8 cellular contexts compared by ENCODE assay signal in genomic region chr10:44300666-44301649, GRCh38.
A peak's percentile ranks its signal among the peaks of the same experiment; 100 is the strongest.
DNase-seq lines count a peak whose midpoint lies in the region; ATAC-seq, FAIRE-seq and TF ChIP-seq lines count a peak whose summit lies in the region.

No MANE protein-coding gene starts in this region.

- H3K27me3 ChIP-seq in K562 (ENCODE audit: control insufficient read depth in 2 of 2, insufficient read depth in 2 of 2, low read length in 2 of 2), result peaks cover 0 to 9% of the 10 kb centered on the region in 2 experiments; a peak in 1 of 5 replicates

- ATAC-seq in GM19468 (IDR thresholded peaks at IDR 0.05; ENCODE audit: extremely low read depth, unreplicated experiment) (peak; percentile 37), HG03558 (IDR thresholded peaks at IDR 0.05; ENCODE audit: extremely low read depth, unreplicated experiment) (peak; percentile 52), K562 (no peak), mucosa of descending colon (no peak)

- H3K9me1 ChIP-seq in K562 (ENCODE audit: control insufficient read depth, insufficient read depth, low read length), result no peaks in the 10 kb centered on the region

- H3K79me2 ChIP-seq in K562 (ENCODE audit: control insufficient read depth, insufficient read depth, low read length), result no peaks in the 10 kb centered on the region

- H3K9me3 ChIP-seq in K562 (replicated peaks; ENCODE audit: control insufficient read depth, insufficient read depth, low read depth, low read length) (no peaks in the 10 kb centered on the region), mucosa of descending colon (no peaks in the 10 kb centered on the region)

- 0% methylated on average over 7 of the region's 7 CpGs for WGBS in K562 (ENCODE audit: insufficient coverage, low coverage, missing lambda C conversion rate)

- no peak for FAIRE-seq in K562 (lab: Jason Lieb, UNC)

- TF ChIP-seq EP300 in K562 (IDR thresholded peaks at IDR 0.05; ENCODE audit: low read length), result no peak

- no TSS peak for BruUV-seq in K562 (replicated peaks; lab: Mats Ljungman, UMichigan)

- peak; percentile 64 for DNase-seq in DMS79 (lab: John Stamatoyannopoulos, UW)
- DNase-seq in K562 (ENCODE audit: extremely low read depth in 1 of 4, low spot score in 3 of 4), result no peak
- DNase-seq in renal cortical epithelial cell (ENCODE audit: low read depth), result peak; percentile 100
- no peak for DNase-seq in NCI-H2107 treated with DMSO at 0.1 percent for 48 hours (lab: John Stamatoyannopoulos, UW; ENCODE audit: unreplicated experiment)
- DNase-seq in NCI-H82 (lab: John Stamatoyannopoulos, UW), result no peak
- no peak for DNase-seq in mucosa of descending colon

- in situ Hi-C loops in K562 (cut with MboI), result no loop called here

- no peak overlapping the region for H3K27ac ChIP-seq in K562 (ENCODE audit: extremely low read depth, low read depth, low read length)

- H4K20me1 ChIP-seq in K562 (replicated peaks; ENCODE audit: control insufficient read depth, insufficient read depth, low read length), result no peaks in the 10 kb centered on the region

- no peak overlapping the region for H3K4me2 ChIP-seq in K562 (ENCODE audit: insufficient read depth, low read length)

- H3K4me1 ChIP-seq in K562 (replicated peaks in 1 of 2; ENCODE audit: control insufficient read depth in 2 of 2, insufficient read depth in 2 of 2, low read length in 2 of 2) (no peaks in the 10 kb centered on the region), mucosa of descending colon (ENCODE audit: low read depth) (no peaks in the 10 kb centered on the region)

- TF ChIP-seq CTCF in K562 (IDR thresholded peaks at IDR 0.05 in 2 of 3, conservative IDR thresholded peaks at IDR 0.05 in 1 of 3; ENCODE audit: insufficient read depth in 2 of 3, low read depth in 1 of 3, low read length in 3 of 3) (no peak), mucosa of descending colon (IDR thresholded peaks at IDR 0.05) (no peak)

- CTCF ChIA-PET in K562 (lab: Yijun Ruan, JAX; ENCODE audit: low intra/inter-chr PET ratio), result no interaction called here

- intact Hi-C loops in K562 (cut with micrococcal nuclease), result no loop called here
- intact Hi-C loops in mucosa of descending colon (cut with DNase I, micrococcal nuclease), result no loop called here

- no peak overlapping the region for H2AFZ ChIP-seq in K562 (ENCODE audit: low read depth, low read length)

- no peak for TF ChIP-seq RAD21 in K562 (CRISPR knock-in tag; conservative IDR thresholded peaks at IDR 0.05 in 1 of 2, IDR thresholded peaks at IDR 0.05 in 1 of 2)

- no peaks in the 10 kb centered on the region for H3K36me3 ChIP-seq in K562 (ENCODE audit: control insufficient read depth, insufficient read depth, low read length)
- no peaks in the 10 kb centered on the region for H3K36me3 ChIP-seq in mucosa of descending colon (ENCODE audit: low read depth)

- no peak overlapping the region for H3K9ac ChIP-seq in K562 (ENCODE audit: insufficient read depth in 1 of 2, low read depth in 2 of 2, low read length in 2 of 2)

- no peak for TF ChIP-seq POLR2A in K562 (conservative IDR thresholded peaks at IDR 0.05)

- H3K4me3 ChIP-seq in K562, result no peak overlapping the region
- H3K4me3 ChIP-seq in mucosa of descending colon, result no peak overlapping the region

- POLR2A ChIA-PET in K562 (lab: Yijun Ruan, JAX), result interaction anchor here (0.6 to 1.2 kb wide), 2 partner anchors 13 to 100 kb away, joined by 3 read pairs; no protein-coding TSS in a partner anchor

TF ChIP-seq in K562, 482 proteins besides CTCF, POLR2A, EP300 and RAD21:
- peak; percentile 56 for TF ChIP-seq MAFG (tag; conservative IDR thresholded peaks at IDR 0.05)
- no peak for TF ChIP-seq ZSCAN29 (IDR thresholded peaks at IDR 0.05)
- peak; percentile 59; the same call in 1 of the 2 replicates for TF ChIP-seq C11orf30 (IDR thresholded peaks at IDR 0.05; ENCODE audit: low read depth)
- TF ChIP-seq PHF21A (IDR thresholded peaks at IDR 0.05; ENCODE audit: borderline replicate concordance, low read depth), result no peak
- no peak for TF ChIP-seq SRSF1 (IDR thresholded peaks at IDR 0.05; ENCODE audit: low read depth, low read length)
- TF ChIP-seq NFE2 (IDR thresholded peaks at IDR 0.05; ENCODE audit: low read depth), result peak; percentile 29; the same call in 1 of the 2 replicates
- TF ChIP-seq ZNF316 (IDR thresholded peaks at IDR 0.05), result peak; percentile 39; the same call in 1 of the 2 replicates
TF ChIP-seq in K562: peak in this region for 4.

Comparison
In these comparisons a context has a peak if more than half of its experiments do, and no peak if none do; other contexts are left out.
1. DNase-seq: peak in DMS79 (single experiment) and renal cortical epithelial cell (single experiment); none in K562 (0 of 4), NCI-H2107 treated with DMSO at 0.1 percent for 48 hours (single experiment), NCI-H82 (single experiment) and mucosa of descending colon (0 of 3).
2. ATAC-seq: peak in GM19468 (single experiment) and HG03558 (single experiment); none in K562 (single experiment) and mucosa of descending colon (single experiment).